In the genomic region with DNA sequence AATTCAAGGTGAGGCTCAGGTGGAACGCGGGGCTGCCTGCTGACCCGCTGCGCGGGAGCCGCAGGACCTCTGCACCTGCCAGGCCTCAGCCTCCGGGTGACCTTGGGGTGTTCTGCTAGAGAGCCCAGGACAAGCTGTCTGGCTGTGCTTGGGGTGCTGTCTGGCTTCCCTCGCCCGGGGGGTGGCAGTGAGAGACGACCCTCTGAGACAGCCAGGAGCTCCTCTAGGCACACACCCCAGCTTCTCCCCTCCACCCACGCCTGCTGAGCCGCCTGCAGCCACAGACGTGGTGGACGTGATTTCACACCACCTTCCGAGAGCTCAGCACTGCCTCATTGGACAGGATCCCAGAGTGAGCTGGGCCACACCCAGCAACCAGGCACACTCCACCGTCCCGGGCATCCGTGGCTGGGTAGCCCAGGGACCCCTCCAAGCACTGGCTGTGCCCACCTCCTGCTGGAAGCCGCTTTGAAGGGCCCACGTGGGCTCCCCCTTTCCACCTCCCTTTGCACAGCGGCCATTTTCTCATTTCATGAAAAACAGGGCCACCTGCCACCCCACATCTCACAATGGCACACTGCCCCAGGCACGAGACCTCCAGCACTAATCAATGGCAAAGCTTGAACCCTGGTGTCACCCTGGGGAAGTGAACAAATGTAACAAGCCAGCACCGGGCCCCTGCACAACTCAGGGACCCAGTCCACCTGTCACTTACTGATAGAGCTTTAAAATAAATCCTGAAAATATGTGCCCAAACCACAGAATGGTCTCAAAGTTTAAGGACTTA, we compare ENCODE assay signal across 14 cellular contexts. TPM values are rescaled to one million over a fixed set of nuclear protein-coding genes. Genes with fewer than 3 reads are reported as not detected.
DNase-seq lines count a peak whose midpoint lies in the region; ATAC-seq and TF ChIP-seq lines count a peak whose summit lies in the region.
"Had no signal": no experiment of that assay in that cellular context is flagged by ENCODE, and none has a peak within 500 bp of the region (broad histone marks: within the 10 kb centered on the region; RNA-seq: fewer than 3 reads in every experiment).

No MANE protein-coding gene starts in this region.

- peak overlapping the region in 30 of 59 donors; percentile 1 to 56 (median 12) for H3K4me3 ChIP-seq in dorsolateral prefrontal cortex

- ATAC-seq in left lobe of liver (peak; percentile 69), HG03159 (IDR thresholded peaks at IDR 0.05; ENCODE audit: unreplicated experiment) (no peak)
- ATAC-seq in stimulated activated memory B cell treated with anti-CD40 and anti-IgM and Interleukin-4, amounts not matched to agents 10 μg/mL and 1 μg/mL and 100 μg/mL, for 72 hours, result peak; percentile 36
- ATAC-seq: Panc1 had no signal

- no peak for TF ChIP-seq CTCF in dorsolateral prefrontal cortex (IDR thresholded peaks at IDR 0.05 in 54 of 56, conservative IDR thresholded peaks at IDR 0.05 in 2 of 56; ENCODE audit: low read depth in 1 of 56, partially characterized antibody in 56 of 56)
- TF ChIP-seq CTCF in glutamatergic neuron (IDR thresholded peaks at IDR 0.05; ENCODE audit: partially characterized antibody, unreplicated experiment), result no peak
- no peak for TF ChIP-seq CTCF in type B pancreatic cell (conservative IDR thresholded peaks at IDR 0.05)

- H3K27me3 Mint-ChIP-seq in stimulated activated memory B cell treated with anti-CD40 and anti-IgM and Interleukin-4, amounts not matched to agents 10 μg/mL and 1 μg/mL and 100 μg/mL, for 72 hours, result no peaks in the 10 kb centered on the region
- H3K27me3 Mint-ChIP-seq in glutamatergic neuron (ENCODE audit: unreplicated experiment) (peaks cover 3% of the 10 kb centered on the region), type B pancreatic cell (no peaks in the 10 kb centered on the region)
- H3K27me3 Mint-ChIP-seq: activated CD4-positive, alpha-beta memory T cell treated with anti-CD3 and anti-CD28 coated beads, Interleukin-2, amount 10 ng/mL, durations not matched to agents 7 days and 5 days; CD4-positive, CD25-positive, alpha-beta regulatory T cell had no signal

- H3K9me3 Mint-ChIP-seq in stimulated activated memory B cell treated with anti-CD40 and anti-IgM and Interleukin-4, amounts not matched to agents 10 μg/mL and 1 μg/mL and 100 μg/mL, for 72 hours, result no peaks in the 10 kb centered on the region
- H3K9me3 Mint-ChIP-seq in glutamatergic neuron (ENCODE audit: unreplicated experiment) (peaks cover 5% of the 10 kb centered on the region), type B pancreatic cell (no peaks in the 10 kb centered on the region)
- H3K9me3 Mint-ChIP-seq: activated CD4-positive, alpha-beta memory T cell treated with anti-CD3 and anti-CD28 coated beads, Interleukin-2, amount 10 ng/mL, durations not matched to agents 7 days and 5 days; CD4-positive, CD25-positive, alpha-beta regulatory T cell; nephron progenitor cell had no signal

- peak in 5 of 10 donors; percentile 23 to 77 (median 52) for DNase-seq in dorsolateral prefrontal cortex
- no peak for DNase-seq in left lobe of liver (ENCODE audit: low spot score)
- no peak for DNase-seq in glutamatergic neuron
- no peak for DNase-seq in type B pancreatic cell (ENCODE audit: extremely low spot score, unreplicated experiment)
- no peak for DNase-seq in DMS153 treated with DMSO at 0.1 percent for 48 hours (lab: John Stamatoyannopoulos, UW; ENCODE audit: unreplicated experiment)
- DNase-seq: activated CD4-positive, alpha-beta memory T cell treated with anti-CD3 and anti-CD28 coated beads, Interleukin-2, amount 10 ng/mL, durations not matched to agents 7 days and 5 days; activated gamma-delta T cell; CD4-positive, CD25-positive, alpha-beta regulatory T cell; nephron progenitor cell; T-helper 2 cell had no signal

- no peak overlapping the region for H3K27ac Mint-ChIP-seq in stimulated activated memory B cell treated with anti-CD40 and anti-IgM and Interleukin-4, amounts not matched to agents 10 μg/mL and 1 μg/mL and 100 μg/mL, for 72 hours
- H3K27ac Mint-ChIP-seq in glutamatergic neuron (ENCODE audit: unreplicated experiment), result no peak overlapping the region
- H3K27ac Mint-ChIP-seq in type B pancreatic cell, result no peak overlapping the region
- H3K27ac Mint-ChIP-seq: activated CD4-positive, alpha-beta memory T cell treated with anti-CD3 and anti-CD28 coated beads, Interleukin-2, amount 10 ng/mL, durations not matched to agents 7 days and 5 days; CD4-positive, CD25-positive, alpha-beta regulatory T cell had no signal

- TF ChIP-seq RAD21 in Ishikawa (IDR thresholded peaks at IDR 0.05; ENCODE audit: low read depth), result no peak

- TF ChIP-seq EP300 in Ishikawa (IDR thresholded peaks at IDR 0.05; ENCODE audit: borderline replicate concordance), result peak; percentile 47; the same call in 1 of the 2 replicates

- H3K27me3 ChIP-seq in dorsolateral prefrontal cortex, result no peaks in the 10 kb centered on the region

- no peaks in the 10 kb centered on the region for H3K4me1 Mint-ChIP-seq in stimulated activated memory B cell treated with anti-CD40 and anti-IgM and Interleukin-4, amounts not matched to agents 10 μg/mL and 1 μg/mL and 100 μg/mL, for 72 hours
- H3K4me1 Mint-ChIP-seq in glutamatergic neuron (ENCODE audit: low read depth, unreplicated experiment) (peaks cover 11% of the 10 kb centered on the region), type B pancreatic cell (ENCODE audit: unreplicated experiment) (peaks cover 8% of the 10 kb centered on the region)
- H3K4me1 Mint-ChIP-seq: activated CD4-positive, alpha-beta memory T cell treated with anti-CD3 and anti-CD28 coated beads, Interleukin-2, amount 10 ng/mL, durations not matched to agents 7 days and 5 days; CD4-positive, CD25-positive, alpha-beta regulatory T cell had no signal

- no peak overlapping the region for H3K4me3 Mint-ChIP-seq in stimulated activated memory B cell treated with anti-CD40 and anti-IgM and Interleukin-4, amounts not matched to agents 10 μg/mL and 1 μg/mL and 100 μg/mL, for 72 hours
- no peak overlapping the region for H3K4me3 Mint-ChIP-seq in glutamatergic neuron (ENCODE audit: unreplicated experiment)
- H3K4me3 Mint-ChIP-seq in type B pancreatic cell, result no peak overlapping the region
- H3K4me3 Mint-ChIP-seq: activated CD4-positive, alpha-beta memory T cell treated with anti-CD3 and anti-CD28 coated beads, Interleukin-2, amount 10 ng/mL, durations not matched to agents 7 days and 5 days; CD4-positive, CD25-positive, alpha-beta regulatory T cell had no signal

- intact Hi-C loops in dorsolateral prefrontal cortex (cut with DNase I), result loop anchor here (5.0 kb wide), 2 partner anchors 38 to 43 kb away; partner anchors contain the start of gene GPER1 (in 1 of the 2)

- peaks cover 23% of the 10 kb centered on the region for H3K36me3 Mint-ChIP-seq in stimulated activated memory B cell treated with anti-CD40 and anti-IgM and Interleukin-4, amounts not matched to agents 10 μg/mL and 1 μg/mL and 100 μg/mL, for 72 hours
- H3K36me3 Mint-ChIP-seq in glutamatergic neuron (ENCODE audit: unreplicated experiment) (no peaks in the 10 kb centered on the region), type B pancreatic cell (peaks cover 10% of the 10 kb centered on the region)

- H3K27ac ChIP-seq in dorsolateral prefrontal cortex, result peak overlapping the region in 52 of 59 donors; percentile 7 to 93 (median 68)

TF ChIP-seq in Ishikawa, 13 proteins besides CTCF, POLR2A, EP300 and RAD21 (continues in another document):
- TF ChIP-seq YY1 (IDR thresholded peaks at IDR 0.05; ENCODE audit: low read depth), result peak; percentile 36; the same call in 1 of the 2 replicates
- peak; percentile 92 for TF ChIP-seq EGR1 (IDR thresholded peaks at IDR 0.05)
- no peak; the same call in 1 of the 2 replicates for TF ChIP-seq NFIC (IDR thresholded peaks at IDR 0.05)
- TF ChIP-seq, protein P1, sequence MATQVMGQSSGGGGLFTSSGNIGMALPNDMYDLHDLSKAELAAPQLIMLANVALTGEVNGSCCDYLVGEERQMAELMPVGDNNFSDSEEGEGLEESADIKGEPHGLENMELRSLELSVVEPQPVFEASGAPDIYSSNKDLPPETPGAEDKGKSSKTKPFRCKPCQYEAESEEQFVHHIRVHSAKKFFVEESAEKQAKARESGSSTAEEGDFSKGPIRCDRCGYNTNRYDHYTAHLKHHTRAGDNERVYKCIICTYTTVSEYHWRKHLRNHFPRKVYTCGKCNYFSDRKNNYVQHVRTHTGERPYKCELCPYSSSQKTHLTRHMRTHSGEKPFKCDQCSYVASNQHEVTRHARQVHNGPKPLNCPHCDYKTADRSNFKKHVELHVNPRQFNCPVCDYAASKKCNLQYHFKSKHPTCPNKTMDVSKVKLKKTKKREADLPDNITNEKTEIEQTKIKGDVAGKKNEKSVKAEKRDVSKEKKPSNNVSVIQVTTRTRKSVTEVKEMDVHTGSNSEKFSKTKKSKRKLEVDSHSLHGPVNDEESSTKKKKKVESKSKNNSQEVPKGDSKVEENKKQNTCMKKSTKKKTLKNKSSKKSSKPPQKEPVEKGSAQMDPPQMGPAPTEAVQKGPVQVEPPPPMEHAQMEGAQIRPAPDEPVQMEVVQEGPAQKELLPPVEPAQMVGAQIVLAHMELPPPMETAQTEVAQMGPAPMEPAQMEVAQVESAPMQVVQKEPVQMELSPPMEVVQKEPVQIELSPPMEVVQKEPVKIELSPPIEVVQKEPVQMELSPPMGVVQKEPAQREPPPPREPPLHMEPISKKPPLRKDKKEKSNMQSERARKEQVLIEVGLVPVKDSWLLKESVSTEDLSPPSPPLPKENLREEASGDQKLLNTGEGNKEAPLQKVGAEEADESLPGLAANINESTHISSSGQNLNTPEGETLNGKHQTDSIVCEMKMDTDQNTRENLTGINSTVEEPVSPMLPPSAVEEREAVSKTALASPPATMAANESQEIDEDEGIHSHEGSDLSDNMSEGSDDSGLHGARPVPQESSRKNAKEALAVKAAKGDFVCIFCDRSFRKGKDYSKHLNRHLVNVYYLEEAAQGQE (IDR thresholded peaks at IDR 0.05; ENCODE audit: low read depth), result no peak
- 0 out of 2 replicates have a peak, but pooled peaks have one; percentile 14 for TF ChIP-seq USF1 (IDR thresholded peaks at IDR 0.05)
- 0 out of 2 replicates have a peak, but pooled peaks have one; percentile 66 for TF ChIP-seq ZBTB7A (IDR thresholded peaks at IDR 0.05; ENCODE audit: low read depth)

RNA-seq across cellular contexts. Expression of gene ZFAND2A, which starts 35.0 kb away (rescaled TPM):
- total RNA-seq in dorsolateral prefrontal cortex, result 100 to 1,000 TPM in 3 of 120 experiments, 10 to 100 TPM in 117; 29.9 to 140 (median 46.0) TPM
- 39.8 TPM for total RNA-seq in left lobe of liver
- total RNA-seq in glutamatergic neuron (ENCODE audit: unreplicated experiment), result 34.5 TPM
- total RNA-seq in type B pancreatic cell (ENCODE audit: low replicate concordance), result 16.1 and 19.4 TPM in 2 replicates

RNA-seq across cellular contexts. Expression of gene GPER1, which starts 37.1 kb away (rescaled TPM):
- total RNA-seq in dorsolateral prefrontal cortex (10 to 100 TPM in 51 of 120 experiments, 1 to 10 TPM in 69; 2.4 to 37.0 (median 9.3) TPM), left lobe of liver (29.8 TPM), glutamatergic neuron (ENCODE audit: unreplicated experiment) (0.59 TPM), type B pancreatic cell (ENCODE audit: low replicate concordance) (2.5 and 5.0 TPM in 2 replicates)
- total RNA-seq: CD4-positive, CD25-positive, alpha-beta regulatory T cell had no signal
